In the genomic region with DNA sequence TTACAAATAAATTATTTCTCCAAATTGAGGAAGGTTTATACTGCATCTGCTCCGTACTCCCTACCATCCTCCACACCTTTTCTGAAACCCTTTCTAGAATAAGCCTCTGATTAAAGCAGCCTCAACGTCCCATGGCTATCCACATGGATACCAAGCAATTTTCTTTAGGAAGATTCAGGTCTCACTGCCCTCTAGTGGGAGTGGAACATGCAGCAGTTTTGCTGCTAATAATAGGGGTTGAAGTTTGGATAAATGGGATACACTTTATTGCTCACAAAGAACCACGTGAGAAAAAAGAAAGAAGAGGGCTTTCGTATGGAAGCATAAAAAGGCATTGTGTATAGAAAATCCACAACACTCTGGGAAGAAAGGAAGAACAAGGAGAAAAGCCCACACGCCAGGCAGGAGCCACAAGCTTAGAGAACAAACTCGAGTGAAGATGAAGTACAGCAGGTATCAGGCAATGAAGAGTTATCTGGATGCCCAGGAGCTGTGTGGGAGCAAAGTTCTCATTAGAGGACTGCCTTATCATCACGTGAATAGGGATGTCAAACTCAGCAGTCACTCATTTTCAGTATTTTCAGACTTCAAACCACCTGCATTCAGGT, we compare ENCODE assay signal across 9 cellular contexts. TPM values are rescaled to one million over a fixed set of nuclear protein-coding genes. Genes with fewer than 3 reads are reported as not detected.
DNase-seq lines count a peak whose midpoint lies in the region; ATAC-seq lines count a peak whose summit lies in the region.
"Had no signal": no experiment of that assay in that cellular context is flagged by ENCODE, and none has a peak within 500 bp of the region (broad histone marks: within the 10 kb centered on the region; RNA-seq: fewer than 3 reads in every experiment).

No MANE protein-coding gene starts in this region.

- DNase-seq in D341Med (ENCODE audit: low spot score) (peak; percentile 65), RPMI8226 (peak; percentile 5), fibroblast of peridontal ligament (ENCODE audit: extremely low read depth) (peak; percentile 71), putamen (ENCODE audit: low spot score) (peak; percentile 14), ecto neural progenitor cell (ENCODE audit: low spot score) (no peak)

- ATAC-seq in HG03378 (IDR thresholded peaks at IDR 0.05; ENCODE audit: unreplicated experiment) (peak; percentile 45), HG03135 (IDR thresholded peaks at IDR 0.05; ENCODE audit: unreplicated experiment) (no peak), esophagus mucosa (no peak)

RNA-seq across cellular contexts. Expression of a gene that starts 45.8 kb away (rescaled TPM):
- total RNA-seq in esophagus mucosa = not detected
- total RNA-seq: lung had no signal
